ENCODE assay signal across 9 cellular contexts in the genomic region with DNA sequence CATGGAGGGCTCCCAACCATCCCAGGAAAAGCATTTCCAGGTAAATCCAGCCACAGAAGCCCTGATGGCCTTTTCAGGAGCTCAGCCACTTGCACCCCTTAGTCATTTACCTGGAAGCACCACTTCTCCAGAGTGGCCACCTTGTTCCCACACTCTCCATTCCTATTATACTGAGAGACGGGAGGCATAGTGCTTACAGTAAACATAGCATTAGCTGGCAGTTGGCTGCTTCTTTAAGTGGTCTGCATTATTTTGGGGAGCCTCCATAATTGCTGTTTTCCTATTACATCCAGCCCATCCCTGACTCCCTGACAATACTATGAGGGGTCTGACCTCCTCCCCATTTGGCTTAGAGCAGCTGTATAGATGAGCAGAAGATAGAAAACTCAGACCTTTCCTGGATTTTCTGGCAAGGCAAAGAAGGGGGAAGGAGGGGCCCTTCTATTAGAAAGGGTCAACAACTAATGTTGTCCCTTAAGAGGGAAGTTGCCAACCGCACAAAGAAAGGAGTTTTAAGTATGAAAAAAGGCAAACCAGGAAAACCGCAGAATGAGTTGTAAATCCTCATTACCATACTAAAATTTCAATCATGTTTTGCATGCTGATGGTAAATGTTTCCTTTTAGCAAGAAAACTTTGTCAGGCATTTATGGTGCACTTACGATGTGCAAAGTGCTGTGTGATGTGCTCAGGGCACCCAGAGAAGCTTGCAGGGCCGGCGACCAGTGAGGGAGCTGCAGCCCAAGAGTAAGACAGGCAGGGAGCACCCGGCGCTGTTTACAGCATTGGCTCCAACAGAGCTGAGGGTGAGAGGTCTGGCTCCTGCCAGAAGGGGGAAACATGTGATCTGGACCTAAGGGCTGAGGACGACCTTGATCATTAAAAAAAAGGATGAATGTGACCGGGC.
DNase-seq lines count a peak whose midpoint lies in the region; ATAC-seq, FAIRE-seq and TF ChIP-seq lines count a peak whose summit lies in the region.
"Had no signal": no experiment of that assay in that cellular context is flagged by ENCODE, and none has a peak within 500 bp of the region (broad histone marks: within the 10 kb centered on the region; RNA-seq: fewer than 3 reads in every experiment).

No MANE protein-coding gene starts in this region.

- no peak for TF ChIP-seq POLR2A in GM12891 (IDR thresholded peaks at IDR 0.05; ENCODE audit: low read depth, low read length)

- H3K36me3 ChIP-seq in CD4-positive, alpha-beta memory T cell (ENCODE audit: insufficient read depth, low read length) = no peaks in the 10 kb centered on the region

- H3K4me3 ChIP-seq in CD4-positive, alpha-beta memory T cell (ENCODE audit: low read length in 2 of 2) = no peak overlapping the region

- peaks cover 13% of the 10 kb centered on the region for H3K4me1 Mint-ChIP-seq in progenitor cell of endocrine pancreas (ENCODE audit: low read depth)
- H3K4me1 Mint-ChIP-seq in CD4-positive, alpha-beta memory T cell = peaks cover 0 to 3% (median 0%) of the 10 kb centered on the region in 4 donors

- DNase-seq in head of caudate nucleus = peak; percentile 25 to 87 (median 70)
- DNase-seq in progenitor cell of endocrine pancreas (ENCODE audit: low spot score, unreplicated experiment) = no peak
- no peak for DNase-seq in GOT3 (lab: John Stamatoyannopoulos, UW)
- DNase-seq in CD4-positive, alpha-beta memory T cell = no peak
- DNase-seq in GM12891 (ENCODE audit: insufficient read length, low spot score) = no peak

- POLR2A ChIA-PET in CD4-positive, alpha-beta memory T cell (lab: Charles Lee; ENCODE audit: partially characterized antibody) = no interaction called here

- peak; percentile 34 for TF ChIP-seq CTCF in progenitor cell of endocrine pancreas (IDR thresholded peaks at IDR 0.05; ENCODE audit: unreplicated experiment)

- no peaks in the 10 kb centered on the region for H3K27me3 ChIP-seq in CD4-positive, alpha-beta memory T cell (ENCODE audit: insufficient read depth, low read length)

- no peak overlapping the region for H3K4me3 Mint-ChIP-seq in progenitor cell of endocrine pancreas (ENCODE audit: low read depth)
- H3K4me3 Mint-ChIP-seq in CD4-positive, alpha-beta memory T cell = no peak overlapping the region

- H3K36me3 Mint-ChIP-seq in progenitor cell of endocrine pancreas (ENCODE audit: insufficient read depth) = no peaks in the 10 kb centered on the region
- H3K36me3 Mint-ChIP-seq in CD4-positive, alpha-beta memory T cell = peaks cover 7 to 17% of the 10 kb centered on the region in 2 donors

- H3K9me3 ChIP-seq in CD4-positive, alpha-beta memory T cell (ENCODE audit: control insufficient read depth in 1 of 2, low read length in 2 of 2) = no peaks in the 10 kb centered on the region

- peaks cover 5% of the 10 kb centered on the region for H3K9me3 Mint-ChIP-seq in progenitor cell of endocrine pancreas (ENCODE audit: low read depth)
- peaks cover 0 to 23% (median 8%) of the 10 kb centered on the region in 8 donors for H3K9me3 Mint-ChIP-seq in CD4-positive, alpha-beta memory T cell

- H3K27ac Mint-ChIP-seq in progenitor cell of endocrine pancreas = peak overlapping the region; percentile 90
- H3K27ac Mint-ChIP-seq in CD4-positive, alpha-beta memory T cell = peak overlapping the region in 1 of 7 donors; percentile 73

- intact Hi-C loops in head of caudate nucleus (cut with DNase I) = loop anchor here (5.0 kb wide), 1 partner anchor 118 kb away; no protein-coding TSS in a partner anchor
- intact Hi-C loops in CD4-positive, alpha-beta memory T cell (cut with micrococcal nuclease) = no loop called here

- ATAC-seq in GM19438 (IDR thresholded peaks at IDR 0.05; ENCODE audit: low read depth, unreplicated experiment) = peak; percentile 74
- ATAC-seq in HG03439 (IDR thresholded peaks at IDR 0.05; ENCODE audit: unreplicated experiment) = no peak

- CTCF ChIA-PET in CD4-positive, alpha-beta memory T cell (lab: Charles Lee; ENCODE audit: partially characterized antibody) = interaction anchor here (1.5 kb wide), 1 partner anchor 18 kb away, joined by 4 read pairs; no protein-coding TSS in a partner anchor

- no peak overlapping the region for H3K27ac ChIP-seq in CD4-positive, alpha-beta memory T cell (ENCODE audit: low read depth, low read length)
- H3K27ac ChIP-seq: parathyroid adenoma had no signal

- H3K27me3 Mint-ChIP-seq in progenitor cell of endocrine pancreas = no peaks in the 10 kb centered on the region
- no peaks in the 10 kb centered on the region for H3K27me3 Mint-ChIP-seq in CD4-positive, alpha-beta memory T cell

- FAIRE-seq in GM12891 (lab: Jason Lieb, UNC) = no peak

- no peaks in the 10 kb centered on the region for H3K4me1 ChIP-seq in CD4-positive, alpha-beta memory T cell (ENCODE audit: insufficient read depth, low read length)
- H3K4me1 ChIP-seq: parathyroid adenoma had no signal

TF ChIP-seq in PFSK-1, 5 proteins besides CTCF, POLR2A, EP300 and RAD21:
- no peak for TF ChIP-seq POLR2AphosphoS5 (IDR thresholded peaks at IDR 0.05; ENCODE audit: low read depth, low read length)
- TF ChIP-seq FOXP2 (optimal IDR thresholded peaks at IDR 0.05; ENCODE audit: borderline replicate concordance, extremely low read depth, extremely low read length, insufficient read depth) = peak; percentile 67
- no peak for TF ChIP-seq SIN3A (IDR thresholded peaks at IDR 0.05; ENCODE audit: borderline replicate concordance, insufficient read depth, low read length)
- TF ChIP-seq TAF1 (IDR thresholded peaks at IDR 0.05; ENCODE audit: borderline replicate concordance, insufficient read depth, low read length) = no peak
- TF ChIP-seq, protein P1, sequence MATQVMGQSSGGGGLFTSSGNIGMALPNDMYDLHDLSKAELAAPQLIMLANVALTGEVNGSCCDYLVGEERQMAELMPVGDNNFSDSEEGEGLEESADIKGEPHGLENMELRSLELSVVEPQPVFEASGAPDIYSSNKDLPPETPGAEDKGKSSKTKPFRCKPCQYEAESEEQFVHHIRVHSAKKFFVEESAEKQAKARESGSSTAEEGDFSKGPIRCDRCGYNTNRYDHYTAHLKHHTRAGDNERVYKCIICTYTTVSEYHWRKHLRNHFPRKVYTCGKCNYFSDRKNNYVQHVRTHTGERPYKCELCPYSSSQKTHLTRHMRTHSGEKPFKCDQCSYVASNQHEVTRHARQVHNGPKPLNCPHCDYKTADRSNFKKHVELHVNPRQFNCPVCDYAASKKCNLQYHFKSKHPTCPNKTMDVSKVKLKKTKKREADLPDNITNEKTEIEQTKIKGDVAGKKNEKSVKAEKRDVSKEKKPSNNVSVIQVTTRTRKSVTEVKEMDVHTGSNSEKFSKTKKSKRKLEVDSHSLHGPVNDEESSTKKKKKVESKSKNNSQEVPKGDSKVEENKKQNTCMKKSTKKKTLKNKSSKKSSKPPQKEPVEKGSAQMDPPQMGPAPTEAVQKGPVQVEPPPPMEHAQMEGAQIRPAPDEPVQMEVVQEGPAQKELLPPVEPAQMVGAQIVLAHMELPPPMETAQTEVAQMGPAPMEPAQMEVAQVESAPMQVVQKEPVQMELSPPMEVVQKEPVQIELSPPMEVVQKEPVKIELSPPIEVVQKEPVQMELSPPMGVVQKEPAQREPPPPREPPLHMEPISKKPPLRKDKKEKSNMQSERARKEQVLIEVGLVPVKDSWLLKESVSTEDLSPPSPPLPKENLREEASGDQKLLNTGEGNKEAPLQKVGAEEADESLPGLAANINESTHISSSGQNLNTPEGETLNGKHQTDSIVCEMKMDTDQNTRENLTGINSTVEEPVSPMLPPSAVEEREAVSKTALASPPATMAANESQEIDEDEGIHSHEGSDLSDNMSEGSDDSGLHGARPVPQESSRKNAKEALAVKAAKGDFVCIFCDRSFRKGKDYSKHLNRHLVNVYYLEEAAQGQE (IDR thresholded peaks at IDR 0.05; ENCODE audit: insufficient read depth in 1 of 2, low read depth in 2 of 2, low read length in 2 of 2) = no peak
TF ChIP-seq in PFSK-1: peak in this region for 1.

TF ChIP-seq in GM12891, 5 proteins besides CTCF, POLR2A, EP300 and RAD21:
- TF ChIP-seq SPI1 (IDR thresholded peaks at IDR 0.05; ENCODE audit: low read depth, low read length) (no peak), POLR2AphosphoS5 (IDR thresholded peaks at IDR 0.05; ENCODE audit: low read depth, low read length) (no peak), PAX5 (IDR thresholded peaks at IDR 0.05; ENCODE audit: insufficient read depth, low read length, severe bottlenecking) (no peak), POU2F2 (IDR thresholded peaks at IDR 0.05; ENCODE audit: low read depth, low read length) (no peak), TAF1 (IDR thresholded peaks at IDR 0.05; ENCODE audit: low read depth, low read length) (no peak)

Comparison
In these comparisons a context has a peak if more than half of its experiments do, and no peak if none do; other contexts are left out.
1. DNase-seq: peak in head of caudate nucleus (42 of 42); none in progenitor cell of endocrine pancreas (single experiment), GOT3 (single experiment), CD4-positive, alpha-beta memory T cell (0 of 5) and GM12891 (single experiment).